8 cellular contexts compared by ENCODE assay signal in the genomic region with DNA sequence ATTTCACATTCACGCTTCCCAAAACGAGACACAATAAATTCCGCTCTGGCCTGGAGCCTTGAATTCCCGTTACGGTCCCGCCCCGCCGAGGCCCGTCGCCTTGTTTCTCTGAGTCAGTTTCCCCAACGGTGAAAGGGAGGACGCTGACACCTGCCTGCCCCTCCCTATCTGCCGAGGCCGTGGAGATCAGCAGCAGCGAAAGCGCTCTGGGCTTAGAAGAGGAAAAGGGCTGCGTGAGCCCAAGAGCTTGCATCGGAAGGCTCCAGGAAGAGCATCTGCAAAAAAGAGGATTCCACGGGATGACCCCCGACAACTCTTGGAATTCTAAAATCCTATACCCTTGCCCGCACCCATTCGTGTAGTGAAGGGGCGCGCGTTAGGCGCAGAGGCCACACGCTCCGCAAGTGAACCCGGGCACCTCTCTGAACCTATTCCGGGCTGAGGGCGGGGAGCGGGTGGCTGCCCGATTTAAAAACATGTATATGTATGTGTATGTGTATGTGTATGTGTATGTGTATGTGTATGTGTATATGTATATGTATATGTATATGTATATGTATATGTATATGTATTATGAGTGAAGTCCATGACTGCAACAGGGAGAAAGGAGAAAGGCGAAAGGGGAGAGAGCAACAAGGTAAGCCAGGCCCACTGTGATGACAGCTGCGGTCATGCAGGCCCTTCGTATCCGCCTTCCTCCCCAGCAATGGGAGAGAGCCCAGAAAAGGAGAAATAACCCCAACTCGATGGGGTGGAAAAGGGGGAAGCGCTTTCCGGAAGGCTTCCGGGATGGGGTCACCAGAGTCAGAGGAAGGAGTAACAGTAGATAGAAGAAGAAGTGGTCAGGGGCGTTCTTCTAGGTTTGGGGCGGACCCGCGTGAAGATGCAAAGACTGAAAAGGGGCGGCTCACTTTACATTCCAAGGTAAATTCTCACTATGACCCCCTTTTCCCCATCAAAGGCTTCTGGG. TPM values are rescaled to one million over a fixed set of nuclear protein-coding genes. Genes with fewer than 3 reads are reported as not detected.
DNase-seq lines count a peak whose midpoint lies in the region; ATAC-seq, FAIRE-seq and TF ChIP-seq lines count a peak whose summit lies in the region.

No MANE protein-coding gene starts in this region.

- H3K36me3 ChIP-seq in A673 (ENCODE audit: insufficient read depth, low read length, poor library complexity, severe bottlenecking) (no peaks in the 10 kb centered on the region), esophagus muscularis mucosa (no peaks in the 10 kb centered on the region), neuron (ENCODE audit: insufficient read depth, low read length) (no peaks in the 10 kb centered on the region), thoracic aorta (no peaks in the 10 kb centered on the region)

- no peaks in the 10 kb centered on the region for H3K9me3 ChIP-seq in A673 (ENCODE audit: low read depth, low read length, poor library complexity, severe bottlenecking)
- H3K9me3 ChIP-seq in esophagus muscularis mucosa = no peaks in the 10 kb centered on the region
- H3K9me3 ChIP-seq in neuron (ENCODE audit: low read length) = no peaks in the 10 kb centered on the region
- H3K9me3 ChIP-seq in thoracic aorta = no peaks in the 10 kb centered on the region

- H3K4me3 ChIP-seq in A673 (ENCODE audit: low read depth, low read length, poor library complexity, severe bottlenecking) = peak overlapping the region; percentile 96
- H3K4me3 ChIP-seq in esophagus muscularis mucosa = peak overlapping the region; percentile 74 to 90 (median 82)
- peak overlapping the region; percentile 58 for H3K4me3 ChIP-seq in neuron (ENCODE audit: low read length)
- peak overlapping the region; percentile 95 for H3K4me3 ChIP-seq in thoracic aorta

- intact Hi-C loops in A673 (cut with micrococcal nuclease; ENCODE audit: unreplicated experiment) (loop anchor here (5.0 kb wide), 1 partner anchor 105 kb away; no protein-coding TSS in a partner anchor), esophagus muscularis mucosa (cut with DNase I) (loop anchor here (5.0 to 10.0 kb wide), 2 partner anchors 125 to 263 kb away; a partner anchor contains a TSS)

- peak; percentile 16 for ATAC-seq in thoracic aorta (ENCODE audit: insufficient number of reproducible peaks, low FRiP score, low read depth)
- ATAC-seq in GM18858 (IDR thresholded peaks at IDR 0.05; ENCODE audit: unreplicated experiment) = no peak

- peak overlapping the region; percentile 91 for H2AFZ ChIP-seq in neuron (ENCODE audit: low read depth, low read length)

- CTCF ChIA-PET in A673 (lab: Charles Lee) = interaction anchor here (1.0 to 1.2 kb wide), 2 partner anchors 9 to 285 kb away, joined by 3 to 5 read pairs; no protein-coding TSS in a partner anchor

- 24% methylated on average over 44 of the region's 46 CpGs for WGBS in esophagus muscularis mucosa

- POLR2A ChIA-PET in A673 (lab: Charles Lee; ENCODE audit: low non-redundant PET) = no interaction called here

- no peak for DNase-seq in A673 (ENCODE audit: low spot score)
- no peak for DNase-seq in GM19239 (ENCODE audit: insufficient read length, low spot score)
- DNase-seq in NAMALWA (ENCODE audit: low spot score) = peak; percentile 61
- DNase-seq in activated CD8-positive, alpha-beta memory T cell treated with anti-CD3 and anti-CD28 coated beads, Interleukin-2, amount 50 U/mL, for 24 hours (ENCODE audit: extremely low read depth) = peak; percentile 24
- DNase-seq in esophagus muscularis mucosa (ENCODE audit: extremely low spot score) = no peak
- no peak for DNase-seq in thoracic aorta (ENCODE audit: low spot score)

- no peak for TF ChIP-seq CTCF in A673 (conservative IDR thresholded peaks at IDR 0.05; ENCODE audit: low read depth, low read length)
- TF ChIP-seq CTCF in esophagus muscularis mucosa (IDR thresholded peaks at IDR 0.05) = no peak
- TF ChIP-seq CTCF in thoracic aorta (IDR thresholded peaks at IDR 0.05) = no peak

- no peak for TF ChIP-seq EP300 in esophagus muscularis mucosa (IDR thresholded peaks at IDR 0.05)

- FAIRE-seq in GM19239 (lab: Jason Lieb, UNC) = peak; percentile 67

- H3K4me1 ChIP-seq in A673 (ENCODE audit: insufficient read depth, low read length, poor library complexity, severe bottlenecking) = peaks cover 9% of the 10 kb centered on the region
- H3K4me1 ChIP-seq in esophagus muscularis mucosa = peaks cover 15 to 44% (median 35%) of the 10 kb centered on the region in 4 donors
- peaks cover 15% of the 10 kb centered on the region for H3K4me1 ChIP-seq in neuron (ENCODE audit: insufficient read depth, low read length)
- H3K4me1 ChIP-seq in thoracic aorta (ENCODE audit: control insufficient read depth in 1 of 2, low read depth in 2 of 2) = peaks cover 16 to 35% of the 10 kb centered on the region in 2 donors

- H3K27me3 ChIP-seq in A673 (replicated peaks; ENCODE audit: insufficient read depth, low read depth, low read length, poor library complexity) = no peaks in the 10 kb centered on the region
- H3K27me3 ChIP-seq in esophagus muscularis mucosa = no peaks in the 10 kb centered on the region
- H3K27me3 ChIP-seq in neuron (ENCODE audit: insufficient read depth, low read length) = no peaks in the 10 kb centered on the region
- H3K27me3 ChIP-seq in thoracic aorta (replicated peaks; ENCODE audit: insufficient read depth) = no peaks in the 10 kb centered on the region

- TF ChIP-seq POLR2A in esophagus muscularis mucosa (IDR thresholded peaks at IDR 0.05; ENCODE audit: low read depth) = no peak

- peak overlapping the region; percentile 80 for H3K27ac ChIP-seq in A673 (ENCODE audit: low read depth, low read length, poor library complexity, severe bottlenecking)
- H3K27ac ChIP-seq in esophagus muscularis mucosa (replicated peaks in 1 of 4) = peak overlapping the region; percentile 92 to 96 (median 93)
- peak overlapping the region; percentile 92 to 93 for H3K27ac ChIP-seq in thoracic aorta

- BruUV-seq in A673 (replicated peaks; lab: Mats Ljungman, UMichigan) = no TSS peak

RNA-seq across cellular contexts. Expression of a gene that starts 0.9 kb away (rescaled TPM):
- total RNA-seq in A673 (2021) (35.8 and 41.2 TPM in 2 replicates), esophagus muscularis mucosa (10 to 100 TPM; 55.6 to 88.7 (median 73.6) TPM), thoracic aorta (100 to 1,000 TPM in 1 of 2 donors, 10 to 100 TPM in 1; 71.8 to 129 TPM)

RNA-seq across cellular contexts. Expression of a gene that starts 41.8 kb away (rescaled TPM):
- not detected in 2 replicates for total RNA-seq in A673 (2021)
- 1 to 10 TPM in 1 of 4 donors, under 1 TPM in 1, not detected in 2; 0.33 to 2.1 TPM for total RNA-seq in esophagus muscularis mucosa
- under 1 TPM in 1 of 2 donors, not detected in 1; 0.41 TPM for total RNA-seq in thoracic aorta

Comparison
In these comparisons a context has a peak if more than half of its experiments do, and no peak if none do; other contexts are left out.
1. DNase-seq: peak in NAMALWA (single experiment) and activated CD8-positive, alpha-beta memory T cell treated with anti-CD3 and anti-CD28 coated beads, Interleukin-2, amount 50 U/mL, for 24 hours (single experiment); none in A673 (single experiment), GM19239 (single experiment), esophagus muscularis mucosa (single experiment) and thoracic aorta (single experiment).
2. Peak in every context shown above with its lines, with median percentiles within 50 percentile points of each other: H3K27ac ChIP-seq and H3K4me3 ChIP-seq.